In the genomic region with DNA sequence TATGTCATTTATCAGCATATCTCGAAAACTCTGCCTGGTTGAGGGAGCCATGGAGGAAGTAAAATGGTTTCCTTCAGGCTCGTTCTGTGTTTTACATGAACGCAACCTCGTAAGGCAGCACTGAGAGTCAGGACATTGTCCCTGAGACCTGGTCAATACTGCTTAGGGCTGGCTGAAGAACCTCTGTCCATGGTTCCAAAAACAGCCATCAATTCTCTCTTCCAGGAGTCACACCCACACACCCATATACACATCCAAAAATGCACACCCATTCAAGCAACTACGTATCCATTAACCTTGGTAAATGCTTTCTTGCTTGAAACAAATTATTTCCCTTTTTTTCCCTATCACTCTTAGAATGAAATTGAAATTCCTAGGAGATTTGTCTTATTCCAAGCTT, we compare ENCODE assay signal across 29 cellular contexts.
"Had no signal": no experiment of that assay in that cellular context is flagged by ENCODE, and none has a peak within 500 bp of the region (broad histone marks: within the 10 kb centered on the region; RNA-seq: fewer than 3 reads in every experiment).

No MANE protein-coding gene starts in this region.

- H3K79me2 ChIP-seq: parathyroid adenoma had no signal

- H3K36me3 Mint-ChIP-seq: natural killer cell; stimulated activated effector memory CD8-positive, alpha-beta T cell treated with anti-CD3 and anti-CD28 coated beads, Interleukin-12 subunit alpha, Interleukin-12 subunit beta, amount 100 ng/mL, for 72 hours; stimulated activated naive B cell treated with anti-CD40 and anti-IgM and Interleukin-4, amounts not matched to agents 10 μg/mL and 1 μg/mL and 100 μg/mL, for 72 hours had no signal

- H3K9ac ChIP-seq: parathyroid adenoma had no signal

- DNase-seq: natural killer cell; nephron progenitor cell; occipital lobe; ovary; posterior cingulate gyrus; psoas muscle; right cardiac atrium; right lobe of liver; sigmoid colon; small intestine; stimulated activated CD4-positive, alpha-beta T cell treated with anti-CD3 and anti-CD28 coated beads, Interleukin-15, amount 100 ng/mL, for 24 hours; stimulated activated CD4-positive, alpha-beta T cell treated with anti-CD3 and anti-CD28 coated beads, Interleukin-2, amount 100 ng/mL, for 24 hours; stimulated activated CD4-positive, alpha-beta T cell treated with anti-CD3 and anti-CD28 coated beads, Interleukin-2, amount 100 ng/mL, for 48 hours; stimulated activated CD4-positive, alpha-beta T cell treated with anti-CD3 and anti-CD28 coated beads, Interleukin-4, amount 100 ng/mL, for 24 hours; stimulated activated naive B cell treated with anti-CD40 and anti-IgM and Interleukin-4, amounts not matched to agents 10 μg/mL and 1 μg/mL and 100 μg/mL, for 72 hours; stimulated activated naive CD4-positive, alpha-beta T cell treated with Interleukin-2 at 50 U/mL for 16 hours; stomach; thyroid gland; trophoblast cell; upper lobe of left lung had no signal

- H3K4me1 Mint-ChIP-seq: natural killer cell; stimulated activated effector memory CD8-positive, alpha-beta T cell treated with anti-CD3 and anti-CD28 coated beads, Interleukin-12 subunit alpha, Interleukin-12 subunit beta, amount 100 ng/mL, for 72 hours had no signal

- H3K9me3 Mint-ChIP-seq: nephron progenitor cell; neural crest cell; stimulated activated effector memory CD8-positive, alpha-beta T cell treated with anti-CD3 and anti-CD28 coated beads, Interleukin-12 subunit alpha, Interleukin-12 subunit beta, amount 100 ng/mL, for 72 hours; stimulated activated naive B cell treated with anti-CD40 and anti-IgM and Interleukin-4, amounts not matched to agents 10 μg/mL and 1 μg/mL and 100 μg/mL, for 72 hours; stimulated activated naive CD8-positive, alpha-beta T cell treated with anti-CD3 and anti-CD28 coated beads, Interleukin-15, Interleukin-2, amounts not matched to agents 100 ng/mL and 50 ng/mL, for 24 hours had no signal

- H3K4me3 Mint-ChIP-seq: natural killer cell; nephron progenitor cell; neural crest cell; stimulated activated effector memory CD8-positive, alpha-beta T cell treated with anti-CD3 and anti-CD28 coated beads, Interleukin-12 subunit alpha, Interleukin-12 subunit beta, amount 100 ng/mL, for 72 hours; stimulated activated naive B cell treated with anti-CD40 and anti-IgM and Interleukin-4, amounts not matched to agents 10 μg/mL and 1 μg/mL and 100 μg/mL, for 72 hours; stimulated activated naive CD8-positive, alpha-beta T cell treated with anti-CD3 and anti-CD28 coated beads, Interleukin-15, Interleukin-2, amounts not matched to agents 100 ng/mL and 50 ng/mL, for 24 hours had no signal

- H3K27me3 ChIP-seq: ovary, right lobe of liver, sigmoid colon, stomach, thyroid gland, tibial nerve, upper lobe of left lung, vagina had no signal

- H3K4me1 ChIP-seq: parathyroid adenoma, psoas muscle, right lobe of liver, sigmoid colon, stomach, thyroid gland, tibial nerve, upper lobe of left lung, vagina had no signal

- H3K27ac ChIP-seq: ovary, parathyroid adenoma, psoas muscle, right lobe of liver, sigmoid colon, stomach, thoracic aorta, thyroid gland, tibial nerve, upper lobe of left lung, vagina had no signal

- H3K27ac Mint-ChIP-seq: natural killer cell; nephron progenitor cell; progenitor cell of endocrine pancreas; stimulated activated effector memory CD8-positive, alpha-beta T cell treated with anti-CD3 and anti-CD28 coated beads, Interleukin-12 subunit alpha, Interleukin-12 subunit beta, amount 100 ng/mL, for 72 hours; stimulated activated naive B cell treated with anti-CD40 and anti-IgM and Interleukin-4, amounts not matched to agents 10 μg/mL and 1 μg/mL and 100 μg/mL, for 72 hours; stimulated activated naive CD8-positive, alpha-beta T cell treated with anti-CD3 and anti-CD28 coated beads, Interleukin-15, Interleukin-2, amounts not matched to agents 100 ng/mL and 50 ng/mL, for 24 hours had no signal

- ATAC-seq: natural killer cell; psoas muscle; right cardiac atrium; right lobe of liver; stimulated activated effector memory CD8-positive, alpha-beta T cell treated with anti-CD3 and anti-CD28 coated beads, Interleukin-12 subunit alpha, Interleukin-12 subunit beta, amount 100 ng/mL, for 72 hours; stimulated activated naive B cell treated with anti-CD40 and anti-IgM and Interleukin-4, amounts not matched to agents 10 μg/mL and 1 μg/mL and 100 μg/mL, for 72 hours had no signal

- H3K4me3 ChIP-seq: ovary, psoas muscle, right lobe of liver, sigmoid colon, stomach, thoracic aorta, thyroid gland, tibial nerve, upper lobe of left lung, vagina had no signal

- H3K9me3 ChIP-seq: ovary, psoas muscle, right lobe of liver, sigmoid colon, stomach, thoracic aorta, thyroid gland, tibial nerve, upper lobe of left lung, vagina had no signal

- FAIRE-seq: small intestine, urothelium cell line had no signal

- H3K27me3 Mint-ChIP-seq: progenitor cell of endocrine pancreas; stimulated activated naive B cell treated with anti-CD40 and anti-IgM and Interleukin-4, amounts not matched to agents 10 μg/mL and 1 μg/mL and 100 μg/mL, for 72 hours; stimulated activated naive CD8-positive, alpha-beta T cell treated with anti-CD3 and anti-CD28 coated beads, Interleukin-15, Interleukin-2, amounts not matched to agents 100 ng/mL and 50 ng/mL, for 24 hours had no signal

- H3K36me3 ChIP-seq: ovary, right lobe of liver, sigmoid colon, stomach, thoracic aorta, thyroid gland, tibial nerve, upper lobe of left lung, vagina had no signal

- H2AFZ ChIP-seq: parathyroid adenoma had no signal
